ENCODE assay signal across 16 cellular contexts in genomic region chr3:48562367-48563095, GRCh38. TPM values are rescaled to one million over a fixed set of nuclear protein-coding genes. Genes with fewer than 3 reads are reported as not detected.
A peak's percentile ranks its signal among the peaks of the same experiment; 100 is the strongest.
DNase-seq lines count a peak whose midpoint lies in the region; ATAC-seq and TF ChIP-seq lines count a peak whose summit lies in the region.
"Had no signal": no experiment of that assay in that cellular context is flagged by ENCODE, and none has a peak within 500 bp of the region (broad histone marks: within the 10 kb centered on the region; RNA-seq: fewer than 3 reads in every experiment).

No MANE protein-coding gene starts in this region.

- H3K4me1 ChIP-seq in cardiac muscle cell (ENCODE audit: low read depth): peaks cover 35% of the 10 kb centered on the region
- H3K4me1 ChIP-seq: uterus had no signal

- intact Hi-C loops in Right ventricle myocardium superior (cut with DNase I): loop anchor here (5.0 kb wide), 1 partner anchor 45 kb away; the partner anchor contains the start of gene UQCRC1

- DNase-seq in cardiac muscle cell (ENCODE audit: low read depth in 1 of 2, low spot score in 1 of 2) (no peak), Right ventricle myocardium superior (no peak), left lobe of liver (ENCODE audit: low spot score) (peak; percentile 62), NCI-H510A (lab: John Stamatoyannopoulos, UW) (no peak)
- DNase-seq in NK-92 treated with Interleukin-12 subunit alpha and Interleukin-12 subunit beta, amount 100 ng/mL, for 24 hours (lab: John Stamatoyannopoulos, UW): no peak
- DNase-seq in stimulated activated CD8-positive, alpha-beta memory T cell treated with anti-CD3 and anti-CD28 coated beads, Interleukin-4, amount 100 ng/mL, for 48 hours: no peak
- DNase-seq: activated CD4-positive, alpha-beta T cell treated with anti-CD3 and anti-CD28 coated beads for 4 hours; activated naive CD4-positive, alpha-beta T cell treated with Interleukin-2 at 50 U/mL for 16 hours; body of pancreas; CD8-positive, alpha-beta T cell; head of caudate nucleus; NCI-H2029 treated with DMSO at 0.1 percent for 48 hours; T1000; uterus had no signal

- no peak overlapping the region for H3K4me3 ChIP-seq in cardiac muscle cell
- H3K4me3 ChIP-seq: body of pancreas, SJCRH30, uterus had no signal

- no peaks in the 10 kb centered on the region for H3K9me3 ChIP-seq in cardiac muscle cell (ENCODE audit: low read depth)
- H3K9me3 ChIP-seq: body of pancreas, SJCRH30, uterus had no signal

- no peaks in the 10 kb centered on the region for H3K27me3 ChIP-seq in cardiac muscle cell
- H3K27me3 ChIP-seq: body of pancreas, SJCRH30, uterus had no signal

- no peaks in the 10 kb centered on the region for H3K36me3 ChIP-seq in cardiac muscle cell
- H3K36me3 ChIP-seq: SJCRH30, uterus had no signal

- H3K27ac ChIP-seq in cardiac muscle cell: peak overlapping the region; percentile 93
- H3K27ac ChIP-seq: body of pancreas, uterus had no signal

- no peak for TF ChIP-seq CTCF in cardiac muscle cell (IDR thresholded peaks at IDR 0.05; ENCODE audit: low read depth, low read length)

- ATAC-seq in Right ventricle myocardium superior (ENCODE audit: poor library complexity) (no peak), left lobe of liver (peak; percentile 41)
- ATAC-seq: body of pancreas; CD8-positive, alpha-beta T cell had no signal

RNA-seq across cellular contexts. Expression of gene UCN2, which starts 1.1 kb away (rescaled TPM):
- total RNA-seq in cardiac muscle cell (0.81 and 1.1 TPM in 2 replicates), Right ventricle myocardium superior (not detected), left lobe of liver (not detected)
- polyA plus RNA-seq in cardiac muscle cell: 0.47 and 0.95 TPM in 2 replicates
- total RNA-seq: body of pancreas; CD8-positive, alpha-beta T cell had no signal
- polyA plus RNA-seq: IgD-negative memory B cell had no signal

RNA-seq across cellular contexts. Expression of gene PFKFB4, which starts 5.9 kb away (rescaled TPM):
- total RNA-seq in cardiac muscle cell (64.9 and 94.4 TPM in 2 replicates), Right ventricle myocardium superior (1.1 TPM), left lobe of liver (1.3 TPM)
- polyA plus RNA-seq in cardiac muscle cell: 43.8 and 74.7 TPM in 2 replicates

RNA-seq across cellular contexts. Expression of gene COL7A1, which starts 32.6 kb away (rescaled TPM):
- total RNA-seq in cardiac muscle cell (53.8 and 76.6 TPM in 2 replicates), Right ventricle myocardium superior (16.1 TPM), left lobe of liver (2.5 TPM)
- polyA plus RNA-seq in cardiac muscle cell: 41.3 and 63.0 TPM in 2 replicates
- polyA plus RNA-seq: IgD-negative memory B cell had no signal

RNA-seq across cellular contexts. Expression of gene UQCRC1, which starts 46.9 kb away (rescaled TPM):
- total RNA-seq in cardiac muscle cell: 620 and 675 TPM in 2 replicates
- polyA plus RNA-seq in cardiac muscle cell: 735 and 870 TPM in 2 replicates
- total RNA-seq in Right ventricle myocardium superior: 1,265 TPM
- 232 TPM for total RNA-seq in left lobe of liver

RNA-seq across cellular contexts. Expression of gene SHISA5, which starts 58.6 kb away (rescaled TPM):
- total RNA-seq in cardiac muscle cell (68.0 and 86.0 TPM in 2 replicates), Right ventricle myocardium superior (47.9 TPM), left lobe of liver (97.9 TPM)
- 92.3 and 147 TPM in 2 replicates for polyA plus RNA-seq in cardiac muscle cell

Comparison
In these comparisons a context has a peak if more than half of its experiments do, and no peak if none do; other contexts are left out.
1. RNA of gene PFKFB4, which starts 5.9 kb away (total RNA-seq): 64.9 to 94.4 TPM in cardiac muscle cell; 1.3 TPM in left lobe of liver (single experiment) and 1.1 TPM in Right ventricle myocardium superior (single experiment); every median in the first group is over 10 times any median in the second.